ENCODE assay signal across 11 cellular contexts in the genomic region with DNA sequence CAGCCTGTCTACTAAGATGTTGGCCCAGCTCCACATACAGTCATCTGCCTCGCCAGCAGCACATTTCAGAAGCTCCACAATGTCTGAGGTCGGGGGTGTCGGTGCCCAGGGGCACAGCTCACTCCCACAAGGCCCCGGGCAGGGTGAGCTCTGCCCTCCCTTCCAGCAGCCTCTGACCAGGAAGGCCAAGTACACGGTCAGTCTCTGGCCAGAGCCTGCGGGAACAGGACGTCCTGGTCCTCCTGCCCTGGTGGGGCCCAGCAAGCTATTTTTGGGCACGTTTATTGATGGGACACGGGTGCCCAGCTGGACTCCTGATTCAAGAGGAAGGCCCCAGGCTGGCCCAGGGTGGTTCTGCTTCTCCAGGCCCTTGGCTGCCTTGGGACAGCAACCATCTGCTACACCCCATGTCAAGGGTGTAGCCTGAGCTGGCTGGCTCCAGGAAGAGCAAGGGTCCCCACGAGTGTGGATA.
DNase-seq lines count a peak whose midpoint lies in the region; ATAC-seq and TF ChIP-seq lines count a peak whose summit lies in the region.
"Had no signal": no experiment of that assay in that cellular context is flagged by ENCODE, and none has a peak within 500 bp of the region (broad histone marks: within the 10 kb centered on the region; RNA-seq: fewer than 3 reads in every experiment).

No MANE protein-coding gene starts in this region.

- H3K36me3 Mint-ChIP-seq in activated naive CD8-positive, alpha-beta T cell treated with anti-CD3 and anti-CD28 coated beads for 36 hours = no peaks in the 10 kb centered on the region

- H3K27ac ChIP-seq in body of pancreas = peak overlapping the region in 3 of 4 donors; percentile 57 to 70 (median 64)
- peak overlapping the region; percentile 94 for H3K27ac ChIP-seq in right cardiac atrium (ENCODE audit: low read length)
- peak overlapping the region; percentile 41 for H3K27ac ChIP-seq in rectal smooth muscle tissue (ENCODE audit: low read depth, low read length)

- no peaks in the 10 kb centered on the region for H3K9me3 ChIP-seq in body of pancreas
- no peaks in the 10 kb centered on the region for H3K9me3 ChIP-seq in right cardiac atrium (ENCODE audit: control insufficient read depth, low read length)

- 20 to 33% methylated on average over 2 to 10 of the region's 10 CpGs for whole genome bisulfite sequencing in body of pancreas, 2 donors
- WGBS in right cardiac atrium = 21% methylated on average over 10 of the region's 10 CpGs

- DNase-seq in Daoy (ENCODE audit: low read depth) = peak; percentile 24
- DNase-seq in body of pancreas = peak; percentile 65 to 85 (median 81)
- peak; percentile 83 to 93 (median 90) for DNase-seq in right cardiac atrium
- no peak for DNase-seq in GM10248 (ENCODE audit: extremely low spot score)
- no peak for DNase-seq in OCI-M2 (lab: John Stamatoyannopoulos, UW; ENCODE audit: unreplicated experiment)
- DNase-seq in activated naive CD8-positive, alpha-beta T cell treated with anti-CD3 and anti-CD28 coated beads for 36 hours = no peak
- DNase-seq in amniotic stem cell (lab: John Stamatoyannopoulos, UW) = no peak
- DNase-seq: activated CD4-positive, alpha-beta T cell treated with anti-CD3 and anti-CD28 coated beads, Interleukin-2, amount 10 ng/mL, durations not matched to agents 24 days and 14 days; NCI-H1694; retina had no signal

- TF ChIP-seq POLR2A in body of pancreas (IDR thresholded peaks at IDR 0.05) = peak in 2 of 3 donors; percentile 13 to 33

- H3K4me3 ChIP-seq in body of pancreas = no peak overlapping the region
- no peak overlapping the region for H3K4me3 ChIP-seq in right cardiac atrium (ENCODE audit: low read length)
- no peak overlapping the region for H3K4me3 ChIP-seq in rectal smooth muscle tissue (ENCODE audit: low read length)

- H3K4me1 ChIP-seq in body of pancreas = peaks cover 45% of the 10 kb centered on the region
- H3K4me1 ChIP-seq in right cardiac atrium (ENCODE audit: control insufficient read depth, insufficient read depth, low read length) = peaks cover 16% of the 10 kb centered on the region
- H3K4me1 ChIP-seq in rectal smooth muscle tissue (ENCODE audit: control insufficient read depth, insufficient read depth, low read length) = peaks cover 20% of the 10 kb centered on the region

- POLR2A ChIA-PET in GM10248 (lab: Yijun Ruan, JAX) = no interaction called here

- TF ChIP-seq CTCF in body of pancreas (IDR thresholded peaks at IDR 0.05) (no peak), GM10248 (IDR thresholded peaks at IDR 0.05; ENCODE audit: control extremely low read depth, extremely low read depth, low read depth, missing control alignments) (no peak)

- intact Hi-C loops in body of pancreas (cut with DNase I) = no loop called here
- intact Hi-C loops in right cardiac atrium (cut with DNase I) = loop anchor here in 2 of 4 donors (5.0 to 10.0 kb wide), 2 partner anchors 90 to 203 kb away; partner anchors contain the start of gene CEBPB (in 1 of the 2)

- no peaks in the 10 kb centered on the region for H3K36me3 ChIP-seq in body of pancreas (replicated peaks in 1 of 2; ENCODE audit: insufficient read depth in 1 of 2, low read depth in 2 of 2)
- H3K36me3 ChIP-seq in rectal smooth muscle tissue (ENCODE audit: control insufficient read depth, insufficient read depth, low read length) = no peaks in the 10 kb centered on the region

- H3K4me1 Mint-ChIP-seq in activated naive CD8-positive, alpha-beta T cell treated with anti-CD3 and anti-CD28 coated beads for 36 hours = peaks cover 8% of the 10 kb centered on the region

- no peaks in the 10 kb centered on the region for H3K27me3 Mint-ChIP-seq in activated naive CD8-positive, alpha-beta T cell treated with anti-CD3 and anti-CD28 coated beads for 36 hours

- CTCF ChIA-PET in GM10248 (lab: Yijun Ruan, JAX) = interaction anchor here (1.1 to 1.2 kb wide), 2 partner anchors 27 to 70 kb away, joined by 3 read pairs; no protein-coding TSS in a partner anchor

- ATAC-seq in body of pancreas = peak; percentile 71
- peak; percentile 86 to 89 for ATAC-seq in right cardiac atrium

- no peaks in the 10 kb centered on the region for H3K9me3 Mint-ChIP-seq in activated naive CD8-positive, alpha-beta T cell treated with anti-CD3 and anti-CD28 coated beads for 36 hours
- H3K9me3 Mint-ChIP-seq: activated CD4-positive, alpha-beta T cell treated with anti-CD3 and anti-CD28 coated beads, Interleukin-2, amount 10 ng/mL, durations not matched to agents 24 days and 14 days had no signal

- no peaks in the 10 kb centered on the region for H3K27me3 ChIP-seq in body of pancreas
- H3K27me3 ChIP-seq in right cardiac atrium (ENCODE audit: control insufficient read depth, insufficient read depth) = no peaks in the 10 kb centered on the region
- H3K27me3 ChIP-seq in rectal smooth muscle tissue (ENCODE audit: control insufficient read depth, insufficient read depth, low read length) = peaks cover 4% of the 10 kb centered on the region

- no peak overlapping the region for H3K4me3 Mint-ChIP-seq in activated naive CD8-positive, alpha-beta T cell treated with anti-CD3 and anti-CD28 coated beads for 36 hours
- H3K4me3 Mint-ChIP-seq: activated CD4-positive, alpha-beta T cell treated with anti-CD3 and anti-CD28 coated beads, Interleukin-2, amount 10 ng/mL, durations not matched to agents 24 days and 14 days had no signal

- no peak overlapping the region for H3K27ac Mint-ChIP-seq in activated naive CD8-positive, alpha-beta T cell treated with anti-CD3 and anti-CD28 coated beads for 36 hours
- H3K27ac Mint-ChIP-seq: activated CD4-positive, alpha-beta T cell treated with anti-CD3 and anti-CD28 coated beads, Interleukin-2, amount 10 ng/mL, durations not matched to agents 24 days and 14 days had no signal

- no peak overlapping the region for H3K9ac ChIP-seq in rectal smooth muscle tissue (ENCODE audit: low read length)

Comparison
In these comparisons a context has a peak if more than half of its experiments do, and no peak if none do; other contexts are left out.
1. DNase-seq: peak in Daoy (single experiment), body of pancreas (4 of 4) and right cardiac atrium (3 of 3); none in GM10248 (single experiment), OCI-M2 (single experiment), activated naive CD8-positive, alpha-beta T cell treated with anti-CD3 and anti-CD28 coated beads for 36 hours (single experiment) and amniotic stem cell (single experiment).
2. H3K27ac ChIP-seq: peak in every context shown above with its lines; median percentile 94 in right cardiac atrium; 64 in body of pancreas; 41 in rectal smooth muscle tissue.